ENCODE assay signal across 8 cellular contexts in the genomic region with DNA sequence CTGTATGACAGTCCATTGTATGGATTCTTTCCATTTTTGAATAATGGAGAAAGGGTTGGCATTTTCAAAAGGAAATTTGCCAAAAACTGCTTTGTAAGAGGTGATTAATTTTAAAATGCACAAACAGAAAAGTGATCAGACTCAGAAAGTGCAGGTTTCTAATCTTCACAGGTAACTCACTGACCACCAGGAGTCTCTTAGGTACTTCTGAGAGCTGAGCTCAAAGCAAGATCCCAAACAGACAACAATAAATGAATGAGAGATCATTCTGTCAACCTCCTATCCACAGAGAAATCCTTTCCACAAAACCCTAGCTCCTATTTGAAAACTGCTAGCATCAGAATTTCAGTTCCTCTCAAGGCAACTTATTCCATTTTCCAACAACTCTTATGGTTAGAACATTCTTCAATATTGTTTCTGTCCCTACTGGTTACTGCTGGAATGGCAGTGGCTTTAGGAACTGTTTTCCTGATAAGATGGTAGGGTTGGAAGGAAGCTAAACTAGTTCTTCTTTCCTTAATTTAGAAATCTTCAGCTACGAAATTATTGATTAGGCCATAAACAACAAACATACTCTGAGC. TPM values are rescaled to one million over a fixed set of nuclear protein-coding genes. Genes with fewer than 3 reads are reported as not detected.
A peak's percentile ranks its signal among the peaks of the same experiment; 100 is the strongest.
DNase-seq lines count a peak whose midpoint lies in the region; ATAC-seq and TF ChIP-seq lines count a peak whose summit lies in the region.

No MANE protein-coding gene starts in this region.

- peak; percentile 55 for DNase-seq in Caki2 (ENCODE audit: low read depth)
- DNase-seq in astrocyte of the spinal cord (ENCODE audit: low read depth, low spot score): peak; percentile 42
- no peak for DNase-seq in natural killer cell treated with Interleukin-12 subunit alpha and Interleukin-12 subunit beta and Interleukin-15 and Interleukin-18, amount 100 ng/mL, for 72 hours (ENCODE audit: low spot score)
- no peak for DNase-seq in occipital lobe (lab: John Stamatoyannopoulos, UW)
- no peak for DNase-seq in NCI-H1048 (lab: John Stamatoyannopoulos, UW)
- DNase-seq in iPS-NIHi7 (ENCODE audit: extremely low spot score): no peak

- H3K4me3 ChIP-seq in Loucy (ENCODE audit: low read length, poor library complexity, severe bottlenecking) (no peak overlapping the region), astrocyte of the spinal cord (ENCODE audit: low read depth, low read length) (no peak overlapping the region)

- 0 out of 2 replicates have a peak, but pooled peaks cover 3% of the 10 kb centered on the region for H3F3A ChIP-seq in Loucy (ENCODE audit: low read depth)

- H3K79me2 ChIP-seq in Loucy (ENCODE audit: insufficient read depth, low read length): no peaks in the 10 kb centered on the region

- peaks cover 14% of the 10 kb centered on the region for H3K4me1 ChIP-seq in Loucy (ENCODE audit: insufficient read depth, low read length, poor library complexity, severe bottlenecking)

- no peaks in the 10 kb centered on the region for H3K9me2 ChIP-seq in Loucy (replicated peaks; ENCODE audit: low read depth, low read length)

- H3K9ac ChIP-seq in Loucy (ENCODE audit: low read depth, low read length, poor library complexity, severe bottlenecking): no peak overlapping the region

- H3K4me1 Mint-ChIP-seq in natural killer cell treated with Interleukin-12 subunit alpha and Interleukin-12 subunit beta and Interleukin-15 and Interleukin-18, amount 100 ng/mL, for 72 hours (ENCODE audit: low read depth in 2 of 2): peaks cover 24 to 25% of the 10 kb centered on the region in 2 donors

- no peaks in the 10 kb centered on the region for H4K20me1 ChIP-seq in Loucy (ENCODE audit: insufficient read depth, low read length, poor library complexity, severe bottlenecking)

- peak overlapping the region; percentile 68 for H3K4me3 Mint-ChIP-seq in natural killer cell treated with Interleukin-12 subunit alpha and Interleukin-12 subunit beta and Interleukin-15 and Interleukin-18, amount 100 ng/mL, for 72 hours

- TF ChIP-seq CTCF in Loucy (conservative IDR thresholded peaks at IDR 0.05; ENCODE audit: low read length) (peak; percentile 75), astrocyte of the spinal cord (IDR thresholded peaks at IDR 0.05; ENCODE audit: low read depth, low read length) (peak; percentile 60)

- H3K27me3 ChIP-seq in Loucy (ENCODE audit: insufficient read depth, low read length, poor library complexity, severe bottlenecking): no peaks in the 10 kb centered on the region

- in situ Hi-C loops in Caki2 (cut with HindIII; ENCODE audit: low pct_unique_long_range_greater_than_20kb, low sequenced_read_pairs): loop anchor here (10.0 kb wide), 1 partner anchor 652 kb away; no protein-coding TSS in a partner anchor
- in situ Hi-C loops in astrocyte of the spinal cord (cut with HindIII; ENCODE audit: low sequenced_read_pairs): no loop called here

- ATAC-seq in natural killer cell treated with Interleukin-12 subunit alpha and Interleukin-12 subunit beta and Interleukin-15 and Interleukin-18, amount 100 ng/mL, for 72 hours: no peak
- ATAC-seq in esophagus mucosa: no peak

- no peaks in the 10 kb centered on the region for H3K27me3 Mint-ChIP-seq in natural killer cell treated with Interleukin-12 subunit alpha and Interleukin-12 subunit beta and Interleukin-15 and Interleukin-18, amount 100 ng/mL, for 72 hours

- peak overlapping the region; percentile 15 to 71 for H3K27ac Mint-ChIP-seq in natural killer cell treated with Interleukin-12 subunit alpha and Interleukin-12 subunit beta and Interleukin-15 and Interleukin-18, amount 100 ng/mL, for 72 hours

- peaks cover 13% of the 10 kb centered on the region for H3K36me3 Mint-ChIP-seq in natural killer cell treated with Interleukin-12 subunit alpha and Interleukin-12 subunit beta and Interleukin-15 and Interleukin-18, amount 100 ng/mL, for 72 hours

- H3K4me2 ChIP-seq in Loucy (ENCODE audit: low read depth, low read length, poor library complexity, severe bottlenecking): no peak overlapping the region

- peaks cover 4% of the 10 kb centered on the region for H3K9me3 Mint-ChIP-seq in natural killer cell treated with Interleukin-12 subunit alpha and Interleukin-12 subunit beta and Interleukin-15 and Interleukin-18, amount 100 ng/mL, for 72 hours

- peaks cover 11% of the 10 kb centered on the region; the same call in 1 of the 2 replicates for H3K9me3 ChIP-seq in Loucy (ENCODE audit: insufficient read depth, low read depth, low read length)

- no peaks in the 10 kb centered on the region for H3K36me3 ChIP-seq in Loucy (ENCODE audit: insufficient read depth, low read length)

- H2AFZ ChIP-seq in Loucy (ENCODE audit: low read length): no peak overlapping the region

RNA-seq across cellular contexts. Expression of gene HAAO, which starts 20.6 kb away (rescaled TPM):
- total RNA-seq in Caki2 (2014; rRNA removed; shearing (Covaris generic); ENCODE audit: low replicate concordance): not detected in 2 replicates
- total RNA-seq in natural killer cell treated with Interleukin-12 subunit alpha and Interleukin-12 subunit beta and Interleukin-15 and Interleukin-18, amount 100 ng/mL, for 72 hours: not detected
- total RNA-seq in occipital lobe: 0.62 TPM
- total RNA-seq in esophagus mucosa: 4.1 TPM

RNA-seq across cellular contexts. Expression of gene OXER1, which starts 49.1 kb away (rescaled TPM):
- total RNA-seq in Caki2 (2014; rRNA removed; shearing (Covaris generic); ENCODE audit: low replicate concordance): not detected in 2 replicates
- total RNA-seq in natural killer cell treated with Interleukin-12 subunit alpha and Interleukin-12 subunit beta and Interleukin-15 and Interleukin-18, amount 100 ng/mL, for 72 hours: not detected
- total RNA-seq in occipital lobe (not detected), esophagus mucosa (0.40 TPM)

Comparison
In these comparisons a context has a peak if more than half of its experiments do, and no peak if none do; other contexts are left out.
1. DNase-seq: peak in Caki2 (single experiment) and astrocyte of the spinal cord (single experiment); none in natural killer cell treated with Interleukin-12 subunit alpha and Interleukin-12 subunit beta and Interleukin-15 and Interleukin-18, amount 100 ng/mL, for 72 hours (single experiment), occipital lobe (single experiment), NCI-H1048 (single experiment) and iPS-NIHi7 (single experiment).